In the genomic region with DNA sequence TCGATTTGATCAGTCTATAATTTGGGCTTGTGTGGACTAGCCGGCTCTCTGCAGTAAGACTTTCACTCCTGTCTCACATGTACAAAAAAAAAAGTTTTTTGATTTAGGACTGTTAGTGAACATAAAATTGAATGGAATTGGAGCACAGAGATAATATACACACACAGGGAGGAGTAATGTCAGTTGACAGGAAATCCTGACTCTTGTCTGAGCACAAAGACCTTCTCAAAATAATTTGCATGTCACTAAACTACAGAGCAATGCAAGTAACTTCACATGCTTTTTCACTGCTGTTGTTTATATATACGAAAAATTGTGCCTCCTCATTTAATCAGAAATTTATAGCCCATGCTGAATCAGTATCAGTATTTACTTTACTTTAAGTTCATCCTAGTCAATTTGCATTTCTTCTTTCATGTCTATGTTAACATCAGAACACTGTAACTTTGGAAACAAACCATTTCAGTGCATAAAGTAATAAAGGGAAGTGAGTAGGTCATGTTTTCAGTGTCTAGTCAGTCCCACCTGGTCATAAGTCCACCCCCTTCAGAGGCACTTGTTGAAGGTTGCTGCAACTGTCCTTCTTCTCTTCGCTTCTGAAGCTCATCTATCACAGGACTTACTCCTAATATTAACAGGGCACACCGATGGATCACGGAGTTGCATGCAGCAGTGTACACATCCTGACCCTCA, we compare ENCODE assay signal across 13 cellular contexts.
DNase-seq lines count a peak whose midpoint lies in the region; ATAC-seq and TF ChIP-seq lines count a peak whose summit lies in the region.
"Had no signal": no experiment of that assay in that cellular context is flagged by ENCODE, and none has a peak within 500 bp of the region (broad histone marks: within the 10 kb centered on the region; RNA-seq: fewer than 3 reads in every experiment).

No MANE protein-coding gene starts in this region.

- H3K27ac Mint-ChIP-seq in WTC11: peak overlapping the region; percentile 44

- H3K4me1 ChIP-seq in DOHH2 (ENCODE audit: control insufficient read depth, low read length): peaks cover 29% of the 10 kb centered on the region
- H3K4me1 ChIP-seq: SJCRH30 had no signal

- POLR2A ChIA-PET in WTC11 (lab: Charles Lee): no interaction called here

- DNase-seq in WTC11 (ENCODE audit: low spot score) (no peak), AG08396 (ENCODE audit: low spot score) (no peak), NCI-H2081 treated with DMSO at 0.1 percent for 48 hours (lab: John Stamatoyannopoulos, UW) (no peak), NCI-H2171 treated with DMSO at 0.1 percent for 48 hours (lab: John Stamatoyannopoulos, UW) (no peak)
- DNase-seq: aorta; effector CD8-positive, alpha-beta T cell; KG1; SJCRH30 had no signal

- no peak overlapping the region for H3K4me3 Mint-ChIP-seq in WTC11

- H4K20me1 ChIP-seq in DOHH2 (ENCODE audit: control insufficient read depth, insufficient read depth, low read depth, low read length): no peaks in the 10 kb centered on the region

- H3K36me3 ChIP-seq in DOHH2 (ENCODE audit: control insufficient read depth, low read length): peaks cover 55% of the 10 kb centered on the region

- no peaks in the 10 kb centered on the region for H3K27me3 Mint-ChIP-seq in WTC11 (ENCODE audit: low read depth)

- H3K4me2 ChIP-seq in DOHH2 (ENCODE audit: low read length): peak overlapping the region; percentile 60
- H3K4me2 ChIP-seq: hepatocyte had no signal

- H3K4me1 Mint-ChIP-seq in WTC11: peaks cover 7% of the 10 kb centered on the region

- H3K27me3 ChIP-seq in DOHH2 (ENCODE audit: control insufficient read depth, low read length): no peaks in the 10 kb centered on the region
- H3K27me3 ChIP-seq: hepatocyte, SJCRH30 had no signal

- H3K9me3 Mint-ChIP-seq in WTC11: no peaks in the 10 kb centered on the region

- TF ChIP-seq CTCF in DOHH2 (IDR thresholded peaks at IDR 0.05; ENCODE audit: low read depth, low read length, poor library complexity, severe bottlenecking): no peak
- TF ChIP-seq CTCF in WTC11 (IDR thresholded peaks at IDR 0.05): no peak

- CTCF ChIA-PET in WTC11 (lab: Charles Lee): no interaction called here

- H3K79me2 ChIP-seq in DOHH2 (ENCODE audit: control insufficient read depth, low read length): no peaks in the 10 kb centered on the region
- H3K79me2 ChIP-seq: hepatocyte had no signal

- peak overlapping the region; percentile 49 for H3K4me3 ChIP-seq in DOHH2 (ENCODE audit: low read length)
- H3K4me3 ChIP-seq: hepatocyte, SJCRH30 had no signal

- H3K36me3 Mint-ChIP-seq in WTC11: peaks cover 2% of the 10 kb centered on the region; the same call in 1 of the 2 replicates

- H3F3A ChIP-seq in DOHH2 (ENCODE audit: control insufficient read depth, insufficient read depth): peaks cover 7% of the 10 kb centered on the region

- peak; percentile 70 for ATAC-seq in GM18909 (IDR thresholded peaks at IDR 0.05; ENCODE audit: poor library complexity, unreplicated experiment)
- ATAC-seq in HG02970 (IDR thresholded peaks at IDR 0.05; ENCODE audit: low FRiP score, unreplicated experiment): peak; percentile 61
- ATAC-seq in WTC11: no peak
- ATAC-seq in HG03469 (IDR thresholded peaks at IDR 0.05; ENCODE audit: unreplicated experiment): no peak

- peak overlapping the region; percentile 64 for H3K27ac ChIP-seq in DOHH2 (ENCODE audit: low read depth, low read length)
- H3K27ac ChIP-seq: hepatocyte, SJCRH30 had no signal

- no peaks in the 10 kb centered on the region for H3K9me3 ChIP-seq in DOHH2 (ENCODE audit: control insufficient read depth, insufficient read depth, low read length)
- H3K9me3 ChIP-seq: SJCRH30 had no signal

- no peaks in the 10 kb centered on the region for H3K9me2 ChIP-seq in DOHH2 (replicated peaks; ENCODE audit: control insufficient read depth, low read length)

TF ChIP-seq in WTC11, 78 proteins besides CTCF, POLR2A, EP300 and RAD21:
- TF ChIP-seq, protein P1, sequence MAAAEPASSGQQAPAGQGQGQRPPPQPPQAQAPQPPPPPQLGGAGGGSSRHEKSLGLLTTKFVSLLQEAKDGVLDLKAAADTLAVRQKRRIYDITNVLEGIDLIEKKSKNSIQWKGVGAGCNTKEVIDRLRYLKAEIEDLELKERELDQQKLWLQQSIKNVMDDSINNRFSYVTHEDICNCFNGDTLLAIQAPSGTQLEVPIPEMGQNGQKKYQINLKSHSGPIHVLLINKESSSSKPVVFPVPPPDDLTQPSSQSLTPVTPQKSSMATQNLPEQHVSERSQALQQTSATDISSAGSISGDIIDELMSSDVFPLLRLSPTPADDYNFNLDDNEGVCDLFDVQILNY (CRISPR knock-in tag; IDR thresholded peaks at IDR 0.05): no peak
- no peak for TF ChIP-seq ATF1 (CRISPR knock-in tag; IDR thresholded peaks at IDR 0.05)

Comparison
In these comparisons a context has a peak if more than half of its experiments do, and no peak if none do; other contexts are left out.
1. ATAC-seq: peak in GM18909 (single experiment) and HG02970 (single experiment); none in WTC11 (single experiment) and HG03469 (single experiment).